ENCODE assay signal across 2 cellular contexts in genomic region chr11:72858267-72858666, GRCh38.
A peak's percentile ranks its signal among the peaks of the same experiment; 100 is the strongest.
TF ChIP-seq lines count a peak whose summit lies in the region.

No MANE protein-coding gene starts in this region.

TF ChIP-seq in HEK293, 187 proteins besides CTCF, POLR2A, EP300 and RAD21:
- TF ChIP-seq ZNF146 (tag by site-specific recombination; IDR thresholded peaks at IDR 0.05), result peak; percentile 85
TF ChIP-seq in HEK293: peak in this region for 1; not testable (repeated sequence) for 186.

TF ChIP-seq in K562, 482 proteins besides CTCF, POLR2A, EP300 and RAD21:
- TF ChIP-seq ZNF146 (CRISPR knock-in tag; IDR thresholded peaks at IDR 0.05; ENCODE audit: unreplicated experiment), result peak; percentile 61
